ENCODE assay signal across 27 cellular contexts in the genomic region with DNA sequence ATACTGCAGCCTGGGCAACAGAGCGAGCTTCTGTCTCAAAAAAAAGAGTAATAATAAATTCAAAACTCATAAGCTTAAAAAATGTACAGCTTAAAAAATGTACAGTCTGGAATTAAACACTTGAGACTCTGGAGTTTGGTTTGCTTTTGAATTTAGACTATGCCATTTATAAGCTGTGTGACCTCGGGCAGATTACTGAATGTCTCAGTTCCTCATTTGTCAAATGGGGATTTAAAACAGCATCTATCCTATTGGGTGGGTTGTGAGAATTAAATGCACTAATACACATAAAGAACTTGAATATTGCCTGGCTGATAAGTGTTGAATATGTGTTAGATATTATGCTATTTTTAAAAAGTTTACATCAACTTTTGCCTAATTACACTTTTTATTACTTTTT.
"Had no signal": no experiment of that assay in that cellular context is flagged by ENCODE, and none has a peak within 500 bp of the region (broad histone marks: within the 10 kb centered on the region; RNA-seq: fewer than 3 reads in every experiment).

No MANE protein-coding gene starts in this region.

- ATAC-seq: activated CD8-positive, alpha-beta T cell treated with anti-CD3 and anti-CD28 coated beads for 36 hours; activated T-cell treated with anti-CD3 and anti-CD28 coated beads, Interleukin-2, amount 50 U/mL, for 4 hours; activated T-helper 17 cell treated with anti-CD3 and anti-CD28 coated beads, Interleukin-2, amount 50 U/mL, for 72 hours; mucosa of descending colon; natural killer cell treated with Interleukin-12 subunit alpha and Interleukin-12 subunit beta and Interleukin-15 and Interleukin-18, amount 100 ng/mL, for 72 hours; right cardiac atrium had no signal

- H3K27me3 ChIP-seq: colonic mucosa, esophagus squamous epithelium, tibial nerve had no signal

- H3K9me3 Mint-ChIP-seq: activated CD8-positive, alpha-beta T cell treated with anti-CD3 and anti-CD28 coated beads for 36 hours; activated T-cell treated with anti-CD3 and anti-CD28 coated beads, Interleukin-2, amount 50 U/mL, for 4 hours; activated T-helper 17 cell treated with anti-CD3 and anti-CD28 coated beads, Interleukin-2, amount 50 U/mL, for 72 hours; natural killer cell treated with Interleukin-12 subunit alpha and Interleukin-12 subunit beta and Interleukin-15 and Interleukin-18, amount 100 ng/mL, for 72 hours had no signal

- DNase-seq: activated CD4-positive, alpha-beta T cell treated with anti-CD3 and anti-CD28 coated beads for 1 hour; activated CD4-positive, alpha-beta T cell treated with anti-CD3 and anti-CD28 coated beads, Interleukin-2, amount 10 ng/mL, durations not matched to agents 7 days and 5 days; activated CD8-positive, alpha-beta T cell treated with anti-CD3 and anti-CD28 coated beads for 36 hours; activated naive CD4-positive, alpha-beta T cell treated with Interleukin-2 at 50 U/mL for 16 hours; activated T-cell treated with anti-CD3 and anti-CD28 coated beads, Interleukin-2, amount 50 U/mL, for 4 hours; anterior cingulate cortex; cerebellar nuclear complex; colonic mucosa; effector CD8-positive, alpha-beta T cell; esophagus squamous epithelium; foreskin melanocyte; kidney glomerular epithelial cell; left ventricle myocardium inferior; mesendoderm; mucosa of descending colon; posterior cingulate gyrus; right cardiac atrium; stimulated activated CD4-positive, alpha-beta T cell treated with anti-CD3 and anti-CD28 coated beads, Interleukin-15, amount 100 ng/mL, for 24 hours; stimulated activated CD4-positive, alpha-beta T cell treated with anti-CD3 and anti-CD28 coated beads, Interleukin-2, amount 100 ng/mL, for 24 hours; stimulated activated naive CD4-positive, alpha-beta T cell treated with Interleukin-2 at 50 U/mL for 16 hours; T1000 had no signal

- H3K4me1 ChIP-seq: colonic mucosa, esophagus squamous epithelium, left ventricle myocardium inferior had no signal

- H3K36me3 ChIP-seq: colonic mucosa had no signal

- H3K27ac ChIP-seq: colonic mucosa, epithelial cell of prostate, esophagus squamous epithelium, left ventricle myocardium inferior, tibial nerve had no signal

- H3K27ac Mint-ChIP-seq: activated CD4-positive, alpha-beta T cell treated with anti-CD3 and anti-CD28 coated beads, Interleukin-2, amount 10 ng/mL, durations not matched to agents 7 days and 5 days; activated CD8-positive, alpha-beta T cell treated with anti-CD3 and anti-CD28 coated beads for 36 hours; activated naive CD8-positive, alpha-beta T cell; activated T-helper 17 cell treated with anti-CD3 and anti-CD28 coated beads, Interleukin-2, amount 50 U/mL, for 72 hours; natural killer cell treated with Interleukin-12 subunit alpha and Interleukin-12 subunit beta and Interleukin-15 and Interleukin-18, amount 100 ng/mL, for 72 hours had no signal

- H3K27me3 Mint-ChIP-seq: activated CD4-positive, alpha-beta T cell treated with anti-CD3 and anti-CD28 coated beads, Interleukin-2, amount 10 ng/mL, durations not matched to agents 7 days and 5 days; activated CD8-positive, alpha-beta T cell treated with anti-CD3 and anti-CD28 coated beads for 36 hours; activated naive CD8-positive, alpha-beta T cell; activated T-helper 17 cell treated with anti-CD3 and anti-CD28 coated beads, Interleukin-2, amount 50 U/mL, for 72 hours; natural killer cell treated with Interleukin-12 subunit alpha and Interleukin-12 subunit beta and Interleukin-15 and Interleukin-18, amount 100 ng/mL, for 72 hours had no signal

- H3K4me3 Mint-ChIP-seq: activated CD4-positive, alpha-beta T cell treated with anti-CD3 and anti-CD28 coated beads, Interleukin-2, amount 10 ng/mL, durations not matched to agents 7 days and 5 days; activated CD8-positive, alpha-beta T cell treated with anti-CD3 and anti-CD28 coated beads for 36 hours; activated naive CD8-positive, alpha-beta T cell; activated T-cell treated with anti-CD3 and anti-CD28 coated beads, Interleukin-2, amount 50 U/mL, for 4 hours; activated T-helper 17 cell treated with anti-CD3 and anti-CD28 coated beads, Interleukin-2, amount 50 U/mL, for 72 hours; natural killer cell treated with Interleukin-12 subunit alpha and Interleukin-12 subunit beta and Interleukin-15 and Interleukin-18, amount 100 ng/mL, for 72 hours had no signal

- H3K4me3 ChIP-seq: colonic mucosa, esophagus squamous epithelium, left ventricle myocardium inferior, lung, mucosa of descending colon, tibial nerve had no signal

- H3K9me3 ChIP-seq: colonic mucosa, esophagus squamous epithelium, left ventricle myocardium inferior, mucosa of descending colon, tibial nerve had no signal
